In the genomic region with DNA sequence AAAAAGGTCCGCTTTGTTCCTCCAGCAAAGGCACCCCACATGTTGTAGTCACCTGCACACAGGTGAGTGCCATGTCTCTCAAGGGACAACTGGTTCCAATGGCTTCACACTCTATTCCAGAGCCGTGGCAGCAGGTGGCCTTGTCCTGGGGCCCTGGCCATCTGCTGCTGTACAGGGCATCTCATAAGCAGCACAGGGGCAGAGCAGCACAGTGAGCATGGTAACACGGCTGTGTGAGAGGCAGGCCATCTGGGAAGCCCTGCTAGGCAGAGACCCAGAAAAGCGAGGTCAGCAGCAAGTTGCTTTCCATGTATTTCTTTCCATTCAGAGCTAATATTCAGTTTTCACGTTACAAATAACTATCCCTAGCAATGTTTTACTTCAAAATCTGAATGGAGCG, we compare ENCODE assay signal across 14 cellular contexts. TPM values are rescaled to one million over a fixed set of nuclear protein-coding genes. Genes with fewer than 3 reads are reported as not detected.
DNase-seq lines count a peak whose midpoint lies in the region.
"Had no signal": no experiment of that assay in that cellular context is flagged by ENCODE, and none has a peak within 500 bp of the region (broad histone marks: within the 10 kb centered on the region; RNA-seq: fewer than 3 reads in every experiment).

No MANE protein-coding gene starts in this region.

- intact Hi-C loops in posterior cingulate gyrus (cut with DNase I) = no loop called here

- in situ Hi-C loops in G401 (cut with HindIII; ENCODE audit: low sequenced_read_pairs) = no loop called here

- DNase-seq in NCI-H2171 treated with DMSO at 0.1 percent for 48 hours (lab: John Stamatoyannopoulos, UW) (peak; percentile 41), NCI-H2171 (lab: John Stamatoyannopoulos, UW) (no peak), G401 (ENCODE audit: low spot score) (peak; percentile 83), cerebellum (ENCODE audit: low spot score) (peak; percentile 23), T-helper 9 cell (no peak), NCI-H748 treated with DMSO at 0.1 percent for 48 hours (lab: John Stamatoyannopoulos, UW) (no peak), posterior cingulate gyrus (no peak)
- DNase-seq: 8988T; CD4-positive, CD25-positive, alpha-beta regulatory T cell; CD8-positive, alpha-beta memory T cell; COR-L47; DMS153; DMS79; GM23248 had no signal

RNA-seq across cellular contexts. Expression of gene CMPK2, which starts 54.7 kb away (rescaled TPM):
- not detected in 2 replicates for total RNA-seq in G401 (2014; rRNA removed; shearing (Covaris generic))
- 7.0 TPM for total RNA-seq in cerebellum
- total RNA-seq: GM23248 had no signal

Comparison
In these comparisons a context has a peak if more than half of its experiments do, and no peak if none do; other contexts are left out.
1. DNase-seq: peak in NCI-H2171 treated with DMSO at 0.1 percent for 48 hours (single experiment), G401 (single experiment) and cerebellum (single experiment); none in NCI-H2171 (single experiment), T-helper 9 cell (single experiment), NCI-H748 treated with DMSO at 0.1 percent for 48 hours (single experiment) and posterior cingulate gyrus (0 of 10).